ENCODE assay signal across 15 cellular contexts in genomic region chr1:173853074-173853473, GRCh38. TPM values are rescaled to one million over a fixed set of nuclear protein-coding genes. Genes with fewer than 3 reads are reported as not detected.
DNase-seq lines count a peak whose midpoint lies in the region; ATAC-seq and TF ChIP-seq lines count a peak whose summit lies in the region.
"Had no signal": no experiment of that assay in that cellular context is flagged by ENCODE, and none has a peak within 500 bp of the region (broad histone marks: within the 10 kb centered on the region; RNA-seq: fewer than 3 reads in every experiment).

No MANE protein-coding gene starts in this region.

- H3K79me2 ChIP-seq in neural progenitor cell (ENCODE audit: low read depth), result no peaks in the 10 kb centered on the region

- H3K9ac ChIP-seq in neural progenitor cell, result no peak overlapping the region

- CTCF ChIA-PET in Panc1 (lab: Charles Lee), result no interaction called here

- in situ Hi-C loops in Panc1 (cut with HindIII; ENCODE audit: low pct_unique_long_range_greater_than_20kb, low sequenced_read_pairs), result no loop called here

- no peaks in the 10 kb centered on the region for H3K9me3 ChIP-seq in Panc1 (ENCODE audit: control insufficient read depth, insufficient read depth, low read depth, low read length)
- no peaks in the 10 kb centered on the region for H3K9me3 ChIP-seq in neural progenitor cell (ENCODE audit: low read depth)
- H3K9me3 ChIP-seq: prostate gland, vagina had no signal

- H3K36me3 ChIP-seq in Panc1 (ENCODE audit: control insufficient read depth, insufficient read depth, low read length), result peaks cover 29% of the 10 kb centered on the region
- H3K36me3 ChIP-seq in neural progenitor cell, result peaks cover 6% of the 10 kb centered on the region
- H3K36me3 ChIP-seq: prostate gland had no signal

- H2AFZ ChIP-seq in neural progenitor cell (replicated peaks), result no peak overlapping the region

- peaks cover 32% of the 10 kb centered on the region for H3F3A ChIP-seq in neural progenitor cell (ENCODE audit: low read depth)

- H3K4me3 Mint-ChIP-seq in neural progenitor cell, result no peak overlapping the region
- H3K4me3 Mint-ChIP-seq: CD4-positive, alpha-beta memory T cell had no signal

- DNase-seq in EH (ENCODE audit: low read depth), result peak; percentile 89
- no peak for DNase-seq in Panc1 (ENCODE audit: low read depth, low spot score)
- DNase-seq in fibroblast of mammary gland (ENCODE audit: low read depth), result peak; percentile 54
- peak; percentile 61 for DNase-seq in neural progenitor cell (ENCODE audit: low spot score)
- DNase-seq in occipital lobe (lab: John Stamatoyannopoulos, UW), result no peak
- no peak for DNase-seq in NCI-H1048 (lab: John Stamatoyannopoulos, UW)
- DNase-seq: activated CD4-positive, CD25-positive, alpha-beta regulatory T cell treated with anti-CD3 and anti-CD28 coated beads, Interleukin-2, amount 50 U/mL, for 72 hours; CD4-positive, alpha-beta memory T cell; kidney glomerular epithelial cell had no signal

- no peak overlapping the region for H3K4me2 ChIP-seq in neural progenitor cell

- no peaks in the 10 kb centered on the region for H3K9me3 Mint-ChIP-seq in neural progenitor cell
- H3K9me3 Mint-ChIP-seq: activated T-helper 2 cell treated with anti-CD3 and anti-CD28 coated beads, Interferon-gamma antibody, Interleukin-2, Interleukin-4, amounts not matched to agents 10 μg/mL and 5 μg/mL and 100 μg/mL, durations not matched to agents 14 hours and 24 hours and 36 hours; CD4-positive, alpha-beta memory T cell had no signal

- peaks cover 39% of the 10 kb centered on the region for H3K36me3 Mint-ChIP-seq in neural progenitor cell

- no peak overlapping the region for H3K27ac Mint-ChIP-seq in neural progenitor cell
- H3K27ac Mint-ChIP-seq: activated T-helper 2 cell treated with anti-CD3 and anti-CD28 coated beads, Interferon-gamma antibody, Interleukin-2, Interleukin-4, amounts not matched to agents 10 μg/mL and 5 μg/mL and 100 μg/mL, durations not matched to agents 14 hours and 24 hours and 36 hours had no signal

- TF ChIP-seq CTCF in Panc1 (IDR thresholded peaks at IDR 0.05) (no peak), fibroblast of mammary gland (conservative IDR thresholded peaks at IDR 0.05; ENCODE audit: control insufficient read depth, insufficient read depth, low read depth, low read length) (no peak), neural progenitor cell (IDR thresholded peaks at IDR 0.05) (no peak)

- ATAC-seq in Panc1 (peak; percentile 43; the same call in 1 of the 2 replicates), HG03045 (IDR thresholded peaks at IDR 0.05; ENCODE audit: unreplicated experiment) (no peak), HG02885 (IDR thresholded peaks at IDR 0.05; ENCODE audit: poor library complexity, unreplicated experiment) (no peak)

- no peaks in the 10 kb centered on the region for H3K27me3 ChIP-seq in Panc1 (ENCODE audit: control insufficient read depth, insufficient read depth, low read length)
- H3K27me3 ChIP-seq in neural progenitor cell, result no peaks in the 10 kb centered on the region
- H3K27me3 ChIP-seq: vagina had no signal

- H3K4me3 ChIP-seq in Panc1 (ENCODE audit: low read depth in 2 of 2, low read length in 2 of 2) (no peak overlapping the region), fibroblast of mammary gland (ENCODE audit: control insufficient read depth, low read depth, low read length) (no peak overlapping the region), neural progenitor cell (no peak overlapping the region)
- H3K4me3 ChIP-seq: coronary artery, prostate gland, vagina had no signal

- POLR2A ChIA-PET in Panc1 (lab: Charles Lee), result no interaction called here

- no peaks in the 10 kb centered on the region for H3K27me3 Mint-ChIP-seq in neural progenitor cell (ENCODE audit: insufficient read depth, low read depth)
- H3K27me3 Mint-ChIP-seq: CD4-positive, alpha-beta memory T cell had no signal

- H3K4me1 Mint-ChIP-seq in neural progenitor cell, result no peaks in the 10 kb centered on the region

- BruUV-seq in Panc1 (replicated peaks; lab: Mats Ljungman, UMichigan), result no TSS peak

- H3K27ac ChIP-seq in Panc1 (ENCODE audit: low read length) (no peak overlapping the region), neural progenitor cell (no peak overlapping the region)
- H3K27ac ChIP-seq: prostate gland, vagina had no signal

- H3K4me1 ChIP-seq in Panc1 (ENCODE audit: control insufficient read depth, insufficient read depth, low read length), result no peaks in the 10 kb centered on the region
- peaks cover 10% of the 10 kb centered on the region for H3K4me1 ChIP-seq in neural progenitor cell
- H3K4me1 ChIP-seq: prostate gland, vagina had no signal

- intact Hi-C loops in Panc1 (cut with micrococcal nuclease; ENCODE audit: unreplicated experiment), result no loop called here

- H4K20me1 ChIP-seq in neural progenitor cell (ENCODE audit: low read depth), result peaks cover 16% of the 10 kb centered on the region

RNA-seq across cellular contexts. Expression of gene GAS5, which starts 14.7 kb away (rescaled TPM):
- total RNA-seq in Panc1 (2021; ENCODE audit: unreplicated experiment) (236 TPM), neural progenitor cell (ENCODE audit: low replicate concordance) (585 and 950 TPM in 2 replicates), occipital lobe (605 TPM)
- polyA plus RNA-seq in Panc1 (2012; ENCODE audit: insufficient read length), result 157 TPM

RNA-seq across cellular contexts. Expression of gene ZBTB37, which starts 15.1 kb away (rescaled TPM):
- total RNA-seq in Panc1 (2021; ENCODE audit: unreplicated experiment) (11.6 TPM), neural progenitor cell (ENCODE audit: low replicate concordance) (13.9 and 19.4 TPM in 2 replicates), occipital lobe (52.7 TPM)
- polyA plus RNA-seq in Panc1 (2012; ENCODE audit: insufficient read length), result 1.7 TPM

RNA-seq across cellular contexts. Expression of gene CENPL, which starts 28.4 kb away (rescaled TPM):
- total RNA-seq in Panc1 (2021; ENCODE audit: unreplicated experiment) (28.7 TPM), neural progenitor cell (ENCODE audit: low replicate concordance) (33.4 and 37.7 TPM in 2 replicates), occipital lobe (25.6 TPM)
- 5.6 TPM for polyA plus RNA-seq in Panc1 (2012; ENCODE audit: insufficient read length)

RNA-seq across cellular contexts. Expression of gene DARS2, which starts 28.6 kb away (rescaled TPM):
- 28.8 TPM for total RNA-seq in Panc1 (2021; ENCODE audit: unreplicated experiment)
- 13.8 TPM for polyA plus RNA-seq in Panc1 (2012; ENCODE audit: insufficient read length)
- 35.7 and 56.0 TPM in 2 replicates for total RNA-seq in neural progenitor cell (ENCODE audit: low replicate concordance)
- 13.3 TPM for total RNA-seq in occipital lobe

Comparison
In these comparisons a context has a peak if more than half of its experiments do, and no peak if none do; other contexts are left out.
1. DNase-seq: peak in EH (single experiment), fibroblast of mammary gland (single experiment) and neural progenitor cell (single experiment); none in Panc1 (single experiment), occipital lobe (single experiment) and NCI-H1048 (single experiment).